In genomic region chr17:1331708-1332107, GRCh38 we compare ENCODE assay signal across 21 cellular contexts. TPM values are rescaled to one million over a fixed set of nuclear protein-coding genes. Genes with fewer than 3 reads are reported as not detected.
A peak's percentile ranks its signal among the peaks of the same experiment; 100 is the strongest.
DNase-seq lines count a peak whose midpoint lies in the region; ATAC-seq and TF ChIP-seq lines count a peak whose summit lies in the region.
"Had no signal": no experiment of that assay in that cellular context is flagged by ENCODE, and none has a peak within 500 bp of the region (broad histone marks: within the 10 kb centered on the region; RNA-seq: fewer than 3 reads in every experiment).

No MANE protein-coding gene starts in this region.

- H3K4me1 Mint-ChIP-seq in activated CD4-positive, alpha-beta T cell treated with anti-CD3 and anti-CD28 coated beads, Interleukin-2, amount 10 ng/mL, durations not matched to agents 7 days and 5 days, result peaks cover 12% of the 10 kb centered on the region
- H3K4me1 Mint-ChIP-seq in T-helper 17 cell (peaks cover 9% of the 10 kb centered on the region), chondrocyte (ENCODE audit: low read depth) (peaks cover 14% of the 10 kb centered on the region)
- H3K4me1 Mint-ChIP-seq in naive thymus-derived CD4-positive, alpha-beta T cell, result peaks cover 4 to 15% (median 12%) of the 10 kb centered on the region in 7 donors

- H3K4me3 Mint-ChIP-seq in activated CD4-positive, alpha-beta T cell treated with anti-CD3 and anti-CD28 coated beads, Interleukin-2, amount 10 ng/mL, durations not matched to agents 7 days and 5 days, result no peak overlapping the region
- H3K4me3 Mint-ChIP-seq in T-helper 17 cell, result peak overlapping the region; percentile 7
- H3K4me3 Mint-ChIP-seq in chondrocyte (ENCODE audit: unreplicated experiment), result no peak overlapping the region
- H3K4me3 Mint-ChIP-seq in naive thymus-derived CD4-positive, alpha-beta T cell, result peak overlapping the region in 9 of 10 donors; percentile 10 to 80 (median 55)
- H3K4me3 Mint-ChIP-seq: activated naive CD8-positive, alpha-beta T cell treated with anti-CD3 and anti-CD28 coated beads, Interleukin-2, amount 50 U/mL, for 24 hours; neural progenitor cell had no signal

- TF ChIP-seq CTCF in chondrocyte (IDR thresholded peaks at IDR 0.05), result no peak

- no peaks in the 10 kb centered on the region for H3K36me3 ChIP-seq in naive thymus-derived CD4-positive, alpha-beta T cell (ENCODE audit: control insufficient read depth in 2 of 3, insufficient read depth in 3 of 3, low read length in 3 of 3)
- H3K36me3 ChIP-seq: cardiac muscle cell, neural progenitor cell, tibial nerve had no signal

- no peak overlapping the region for H3K4me3 ChIP-seq in naive thymus-derived CD4-positive, alpha-beta T cell (ENCODE audit: low read length)
- H3K4me3 ChIP-seq: cardiac muscle cell, neural progenitor cell, tibial nerve had no signal

- ATAC-seq in T-helper 17 cell (peak; percentile 80), GM21390 (IDR thresholded peaks at IDR 0.05; ENCODE audit: unreplicated experiment) (no peak), GM21423 (IDR thresholded peaks at IDR 0.05; ENCODE audit: unreplicated experiment) (no peak)
- ATAC-seq in naive thymus-derived CD4-positive, alpha-beta T cell, result peak; percentile 83
- ATAC-seq: activated naive CD8-positive, alpha-beta T cell treated with anti-CD3 and anti-CD28 coated beads, Interleukin-2, amount 50 U/mL, for 24 hours had no signal

- H3K9me3 ChIP-seq in T-helper 17 cell (ENCODE audit: control insufficient read depth, low read length, poor library complexity, severe bottlenecking), result no peaks in the 10 kb centered on the region
- no peaks in the 10 kb centered on the region for H3K9me3 ChIP-seq in naive thymus-derived CD4-positive, alpha-beta T cell (ENCODE audit: control insufficient read depth in 2 of 3, low read length in 3 of 3)
- H3K9me3 ChIP-seq: tibial nerve had no signal

- peak overlapping the region; percentile 85 for H3K27ac Mint-ChIP-seq in activated CD4-positive, alpha-beta T cell treated with anti-CD3 and anti-CD28 coated beads, Interleukin-2, amount 10 ng/mL, durations not matched to agents 7 days and 5 days
- H3K27ac Mint-ChIP-seq in T-helper 17 cell (no peak overlapping the region), chondrocyte (ENCODE audit: unreplicated experiment) (no peak overlapping the region)
- peak overlapping the region in 6 of 9 donors; percentile 1 to 85 (median 66) for H3K27ac Mint-ChIP-seq in naive thymus-derived CD4-positive, alpha-beta T cell
- H3K27ac Mint-ChIP-seq: activated naive CD8-positive, alpha-beta T cell treated with anti-CD3 and anti-CD28 coated beads, Interleukin-2, amount 50 U/mL, for 24 hours; neural progenitor cell had no signal

- H3K9me3 Mint-ChIP-seq in activated CD4-positive, alpha-beta T cell treated with anti-CD3 and anti-CD28 coated beads, Interleukin-2, amount 10 ng/mL, durations not matched to agents 7 days and 5 days, result no peaks in the 10 kb centered on the region
- H3K9me3 Mint-ChIP-seq in chondrocyte (ENCODE audit: low read depth), result no peaks in the 10 kb centered on the region
- H3K9me3 Mint-ChIP-seq in naive thymus-derived CD4-positive, alpha-beta T cell, result no peaks in the 10 kb centered on the region
- H3K9me3 Mint-ChIP-seq: activated naive CD8-positive, alpha-beta T cell treated with anti-CD3 and anti-CD28 coated beads, Interleukin-2, amount 50 U/mL, for 24 hours; neural progenitor cell had no signal

- no peak overlapping the region for H3K27ac ChIP-seq in naive thymus-derived CD4-positive, alpha-beta T cell (ENCODE audit: low read depth, low read length)
- H3K27ac ChIP-seq: cardiac muscle cell, neural progenitor cell, tibial nerve had no signal

- CTCF ChIA-PET in activated CD4-positive, alpha-beta T cell treated with anti-CD3 and anti-CD28 coated beads, Interleukin-2, amount 10 ng/mL, durations not matched to agents 7 days and 5 days (lab: Charles Lee), result interaction anchor here (1.1 to 2.6 kb wide), 9 partner anchors 9 to 184 kb away, joined by 3 to 19 read pairs (median 6); partner anchors contain the start of gene TRARG1
- CTCF ChIA-PET in naive thymus-derived CD4-positive, alpha-beta T cell (lab: Charles Lee), result interaction anchor here (0.7 to 2.4 kb wide), 8 partner anchors 10 to 537 kb away, joined by 3 to 14 read pairs (median 4); no protein-coding TSS in a partner anchor

- H3K27me3 Mint-ChIP-seq in activated CD4-positive, alpha-beta T cell treated with anti-CD3 and anti-CD28 coated beads, Interleukin-2, amount 10 ng/mL, durations not matched to agents 7 days and 5 days, result no peaks in the 10 kb centered on the region
- H3K27me3 Mint-ChIP-seq in T-helper 17 cell (no peaks in the 10 kb centered on the region), chondrocyte (ENCODE audit: low read depth) (no peaks in the 10 kb centered on the region)
- no peaks in the 10 kb centered on the region for H3K27me3 Mint-ChIP-seq in naive thymus-derived CD4-positive, alpha-beta T cell

- POLR2A ChIA-PET in activated CD4-positive, alpha-beta T cell treated with anti-CD3 and anti-CD28 coated beads, Interleukin-2, amount 10 ng/mL, durations not matched to agents 7 days and 5 days (lab: Charles Lee), result no interaction called here
- POLR2A ChIA-PET in naive thymus-derived CD4-positive, alpha-beta T cell (lab: Charles Lee), result no interaction called here

- peaks cover 0 to 12% of the 10 kb centered on the region in 2 donors for H3K4me1 ChIP-seq in naive thymus-derived CD4-positive, alpha-beta T cell (ENCODE audit: control insufficient read depth in 2 of 2, insufficient read depth in 2 of 2, low read length in 2 of 2)
- H3K4me1 ChIP-seq: neural progenitor cell had no signal

- intact Hi-C loops in naive thymus-derived CD4-positive, alpha-beta T cell (cut with micrococcal nuclease), result loop anchor here (1.0 to 5.0 kb wide), 5 partner anchors 39 to 209 kb away; no protein-coding TSS in a partner anchor

- peak; percentile 65 for DNase-seq in activated CD4-positive, alpha-beta T cell treated with anti-CD3 and anti-CD28 coated beads, Interleukin-2, amount 10 ng/mL, durations not matched to agents 7 days and 5 days
- no peak for DNase-seq in activated CD4-positive, alpha-beta T cell treated with anti-CD3 and anti-CD28 coated beads, Interleukin-2, amount 50 U/mL, for 4 hours
- DNase-seq in T-helper 17 cell, result no peak
- peak; percentile 30 for DNase-seq in chondrocyte (ENCODE audit: low spot score)
- DNase-seq in naive thymus-derived CD4-positive, alpha-beta T cell, result peak in 7 of 9 donors; percentile 48 to 76 (median 56)
- no peak for DNase-seq in dermis blood vessel endothelial cell
- DNase-seq: activated CD8-positive, alpha-beta memory T cell treated with anti-CD3 and anti-CD28 coated beads, Interleukin-2, amount 50 U/mL, for 4 hours; activated naive CD8-positive, alpha-beta T cell treated with anti-CD3 and anti-CD28 coated beads, Interleukin-2, amount 50 U/mL, for 24 hours; Kasumi-1; kidney; NCI-H1105 treated with DMSO at 0.1 percent for 48 hours; NCI-H526 treated with DMSO at 0.1 percent for 48 hours had no signal

- no peaks in the 10 kb centered on the region for H3K36me3 Mint-ChIP-seq in activated CD4-positive, alpha-beta T cell treated with anti-CD3 and anti-CD28 coated beads, Interleukin-2, amount 10 ng/mL, durations not matched to agents 7 days and 5 days (ENCODE audit: low read depth)
- H3K36me3 Mint-ChIP-seq in T-helper 17 cell (ENCODE audit: low read depth), result no peaks in the 10 kb centered on the region
- peaks cover 2% of the 10 kb centered on the region for H3K36me3 Mint-ChIP-seq in chondrocyte (ENCODE audit: low read depth)
- no peaks in the 10 kb centered on the region for H3K36me3 Mint-ChIP-seq in naive thymus-derived CD4-positive, alpha-beta T cell
- H3K36me3 Mint-ChIP-seq: CD14-positive monocyte, neural progenitor cell had no signal

- no peaks in the 10 kb centered on the region for H3K27me3 ChIP-seq in naive thymus-derived CD4-positive, alpha-beta T cell (ENCODE audit: control insufficient read depth in 2 of 2, insufficient read depth in 2 of 2, low read length in 2 of 2)
- H3K27me3 ChIP-seq: neural progenitor cell, tibial nerve had no signal

RNA-seq across cellular contexts. Expression of gene TRARG1, which starts 52.2 kb away (rescaled TPM):
- under 1 TPM; 0.27 to 0.52 TPM for total RNA-seq in activated CD4-positive, alpha-beta T cell treated with anti-CD3 and anti-CD28 coated beads, Interleukin-2, amount 10 ng/mL, durations not matched to agents 7 days and 5 days
- not detected for total RNA-seq in T-helper 17 cell
- total RNA-seq in chondrocyte, result not detected in 3 replicates
- total RNA-seq in naive thymus-derived CD4-positive, alpha-beta T cell, result under 1 TPM in 1 of 5 experiments, not detected in 4; 0.65 TPM
- not detected for polyA plus RNA-seq in naive thymus-derived CD4-positive, alpha-beta T cell
- total RNA-seq in dermis blood vessel endothelial cell, result not detected in 2 replicates
- total RNA-seq: A172, cardiac muscle cell, HT1080, kidney, renal cortical epithelial cell had no signal
- polyA plus RNA-seq: cardiac muscle cell, CD14-positive monocyte had no signal

Comparison
In these comparisons a context has a peak if more than half of its experiments do, and no peak if none do; other contexts are left out.
1. DNase-seq: peak in activated CD4-positive, alpha-beta T cell treated with anti-CD3 and anti-CD28 coated beads, Interleukin-2, amount 10 ng/mL, durations not matched to agents 7 days and 5 days (single experiment), chondrocyte (single experiment) and naive thymus-derived CD4-positive, alpha-beta T cell (7 of 9); none in activated CD4-positive, alpha-beta T cell treated with anti-CD3 and anti-CD28 coated beads, Interleukin-2, amount 50 U/mL, for 4 hours (0 of 2), T-helper 17 cell (0 of 3) and dermis blood vessel endothelial cell (single experiment).
2. H3K27ac Mint-ChIP-seq: peak in activated CD4-positive, alpha-beta T cell treated with anti-CD3 and anti-CD28 coated beads, Interleukin-2, amount 10 ng/mL, durations not matched to agents 7 days and 5 days (single experiment) and naive thymus-derived CD4-positive, alpha-beta T cell (6 of 9); none in T-helper 17 cell (single experiment) and chondrocyte (single experiment).
3. H3K4me3 Mint-ChIP-seq: peak in T-helper 17 cell (single experiment) and naive thymus-derived CD4-positive, alpha-beta T cell (9 of 10); none in activated CD4-positive, alpha-beta T cell treated with anti-CD3 and anti-CD28 coated beads, Interleukin-2, amount 10 ng/mL, durations not matched to agents 7 days and 5 days (single experiment) and chondrocyte (single experiment).
4. ATAC-seq: peak in T-helper 17 cell (single experiment) and naive thymus-derived CD4-positive, alpha-beta T cell (single experiment); none in GM21390 (single experiment) and GM21423 (single experiment).